In the genomic region with DNA sequence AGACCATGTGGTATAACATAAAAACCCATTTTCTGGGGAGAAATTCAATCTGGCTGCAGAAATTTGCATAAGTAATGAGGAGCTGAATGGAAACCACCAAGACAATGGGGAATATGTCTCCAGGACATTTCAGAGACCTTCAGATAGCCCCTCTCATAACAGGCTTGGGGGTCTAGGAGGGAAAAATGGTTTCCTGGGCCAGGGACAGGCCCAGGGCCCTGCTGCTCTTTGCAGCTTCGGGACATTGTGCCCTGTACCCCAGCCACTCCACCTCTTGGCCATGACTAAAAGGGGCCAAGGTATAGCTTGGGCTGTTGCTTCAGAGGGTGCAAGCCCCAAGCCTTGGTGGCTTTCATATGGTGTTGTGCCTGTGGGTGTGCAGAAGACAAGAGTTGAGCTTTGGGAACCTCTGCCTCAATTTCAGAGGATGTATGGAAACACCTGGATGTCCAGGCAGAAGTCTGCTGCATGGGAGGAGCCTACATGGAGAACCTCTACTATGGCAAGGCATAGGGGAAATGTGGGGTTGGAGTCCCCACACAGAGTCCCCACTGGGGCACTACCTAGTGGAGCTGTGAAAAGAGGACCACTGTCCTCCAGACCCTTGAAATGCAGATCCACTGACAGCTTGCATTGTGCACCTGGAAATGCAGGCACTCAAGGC, we compare ENCODE assay signal across 24 cellular contexts.
"Had no signal": no experiment of that assay in that cellular context is flagged by ENCODE, and none has a peak within 500 bp of the region (broad histone marks: within the 10 kb centered on the region; RNA-seq: fewer than 3 reads in every experiment).

No MANE protein-coding gene starts in this region.

- H3K4me3 Mint-ChIP-seq: mesothelial cell of epicardium, naive B cell had no signal

- H3K36me3 ChIP-seq: esophagus muscularis mucosa, gastroesophageal sphincter, heart left ventricle, left lung, lower lobe of right lung had no signal

- ATAC-seq: foreskin keratinocyte, gastroesophageal sphincter, heart left ventricle, left cardiac atrium, left lung, left ventricle myocardium superior, lower lobe of right lung, mucosa of descending colon had no signal

- H3K4me3 ChIP-seq: coronary artery, dorsolateral prefrontal cortex, esophagus muscularis mucosa, gastroesophageal sphincter, heart left ventricle, hepatocyte, left lung, lower lobe of right lung, mucosa of descending colon had no signal

- DNase-seq: dermis blood vessel endothelial cell; dorsolateral prefrontal cortex; effector CD4-positive, alpha-beta T cell; effector memory CD4-positive, alpha-beta T cell; foreskin keratinocyte; heart left ventricle; hypothalamus; left cardiac atrium; left lung; left ventricle myocardium superior; lower lobe of right lung; mesenchymal stem cell; mucosa of descending colon; naive B cell had no signal

- H3K27ac ChIP-seq: coronary artery, esophagus muscularis mucosa, foreskin keratinocyte, gastroesophageal sphincter, heart left ventricle, hepatocyte, left lung, lower lobe of right lung had no signal

- FAIRE-seq: colon, endothelial cell of umbilical vein, frontal cortex, islet of Langerhans, keratinocyte had no signal

- H3K79me2 ChIP-seq: hepatocyte had no signal

- H3K4me2 ChIP-seq: hepatocyte had no signal

- H2AFZ ChIP-seq: hepatocyte had no signal

- H3K27me3 Mint-ChIP-seq: naive B cell had no signal

- H3K27ac Mint-ChIP-seq: mesothelial cell of epicardium, naive B cell had no signal

- H3K4me1 ChIP-seq: esophagus muscularis mucosa, foreskin keratinocyte, gastroesophageal sphincter, heart left ventricle, left lung, lower lobe of right lung had no signal

- H3K4me1 Mint-ChIP-seq: mesothelial cell of epicardium, naive B cell had no signal

- H3K9me3 ChIP-seq: esophagus muscularis mucosa had no signal

- H3K27me3 ChIP-seq: dorsolateral prefrontal cortex, esophagus muscularis mucosa, foreskin keratinocyte, gastroesophageal sphincter, heart left ventricle, hepatocyte, left lung had no signal
